Comparison of ENCODE assay signal across 19 cellular contexts in genomic region chr12:111193977-111194702, GRCh38.
A peak's percentile ranks its signal among the peaks of the same experiment; 100 is the strongest.
DNase-seq lines count a peak whose midpoint lies in the region; ATAC-seq, FAIRE-seq and TF ChIP-seq lines count a peak whose summit lies in the region.
"Had no signal": no experiment of that assay in that cellular context is flagged by ENCODE, and none has a peak within 500 bp of the region (broad histone marks: within the 10 kb centered on the region; RNA-seq: fewer than 3 reads in every experiment).

No MANE protein-coding gene starts in this region.

- H3K9me2 ChIP-seq in GM23338 (ENCODE audit: insufficient read depth) = no peaks in the 10 kb centered on the region

- no peaks in the 10 kb centered on the region for H3K36me3 ChIP-seq in GM23338 (ENCODE audit: insufficient read depth)
- H3K36me3 ChIP-seq in K562 (ENCODE audit: control insufficient read depth, insufficient read depth, low read length) = no peaks in the 10 kb centered on the region
- H3K36me3 ChIP-seq in HepG2 (replicated peaks in 1 of 2; ENCODE audit: control insufficient read depth in 1 of 2, insufficient read depth in 2 of 2, low read length in 2 of 2) = no peaks in the 10 kb centered on the region
- no peaks in the 10 kb centered on the region for H3K36me3 ChIP-seq in right atrium auricular region
- H3K36me3 ChIP-seq: BLaER1 treated with 17β-estradiol and CSF1 and Interleukin-3, amounts not matched to agents 10 nM and 100 nM; HAP-1 had no signal

- TF ChIP-seq CTCF in GM23338 (conservative IDR thresholded peaks at IDR 0.05; ENCODE audit: low read depth in 2 of 2) (no peak), K562 (IDR thresholded peaks at IDR 0.05 in 2 of 3, conservative IDR thresholded peaks at IDR 0.05 in 1 of 3; ENCODE audit: insufficient read depth in 2 of 3, low read depth in 1 of 3, low read length in 3 of 3) (no peak), HepG2 (CRISPR knock-in tag; IDR thresholded peaks at IDR 0.05) (no peak), right atrium auricular region (IDR thresholded peaks at IDR 0.05) (no peak)

- H3K4me3 ChIP-seq in GM23338 = no peak overlapping the region
- no peak overlapping the region for H3K4me3 ChIP-seq in K562
- H3K4me3 ChIP-seq in HepG2 (replicated peaks in 1 of 3; ENCODE audit: insufficient read depth in 1 of 3, low read depth in 2 of 3, low read length in 3 of 3) = no peak overlapping the region
- H3K4me3 ChIP-seq in right atrium auricular region = no peak overlapping the region
- H3K4me3 ChIP-seq: BLaER1 treated with 17β-estradiol and CSF1 and Interleukin-3, amounts not matched to agents 10 nM and 100 nM; HAP-1 had no signal

- no peak overlapping the region for H3K4me3 Mint-ChIP-seq in GM23338
- H3K4me3 Mint-ChIP-seq: B cell; CD8-positive, alpha-beta T cell had no signal

- H3K4me2 ChIP-seq in GM23338 (0 out of 2 replicates have a peak overlapping the region, but pooled peaks have one; percentile 55), K562 (ENCODE audit: insufficient read depth, low read length) (no peak overlapping the region), HepG2 (ENCODE audit: low read depth, low read length) (no peak overlapping the region)
- H3K4me2 ChIP-seq: BLaER1 treated with 17β-estradiol and CSF1 and Interleukin-3, amounts not matched to agents 10 nM and 100 nM had no signal

- peaks cover 6% of the 10 kb centered on the region for H3K27me3 Mint-ChIP-seq in GM23338 (ENCODE audit: insufficient read depth, low read depth, poor library complexity)

- no peaks in the 10 kb centered on the region for H3K9me3 Mint-ChIP-seq in GM23338
- H3K9me3 Mint-ChIP-seq: CD8-positive, alpha-beta T cell had no signal

- CTCF ChIA-PET in K562 (lab: Yijun Ruan, JAX; ENCODE audit: low intra/inter-chr PET ratio) = no interaction called here
- CTCF ChIA-PET in HepG2 (lab: Yijun Ruan, JAX; ENCODE audit: low intra/inter-chr PET ratio, low total read pairs) = no interaction called here

- no peaks in the 10 kb centered on the region for H3F3A ChIP-seq in GM23338 (replicated peaks; ENCODE audit: low read depth)

- peaks cover 36% of the 10 kb centered on the region for H3K4me1 Mint-ChIP-seq in GM23338
- H3K4me1 Mint-ChIP-seq: B cell had no signal

- WGBS in K562 (ENCODE audit: insufficient coverage, low coverage, missing lambda C conversion rate) = 6% methylated on average over 15 of the region's 15 CpGs
- WGBS in HepG2 (ENCODE audit: low lambda C conversion rate) = 24% methylated on average over 10 of the region's 15 CpGs

- H3K9ac ChIP-seq in K562 (ENCODE audit: insufficient read depth in 1 of 2, low read depth in 2 of 2, low read length in 2 of 2) (no peak overlapping the region), HepG2 (ENCODE audit: insufficient read depth, low read depth, low read length) (no peak overlapping the region)
- H3K9ac ChIP-seq: BLaER1 treated with 17β-estradiol and CSF1 and Interleukin-3, amounts not matched to agents 10 nM and 100 nM had no signal

- H3K27me3 ChIP-seq in GM23338 (ENCODE audit: insufficient read depth) (no peaks in the 10 kb centered on the region), K562 (ENCODE audit: control insufficient read depth in 2 of 2, insufficient read depth in 2 of 2, low read length in 2 of 2) (peaks cover 15 to 67% of the 10 kb centered on the region in 2 experiments; a peak in 4 of 5 replicates), HepG2 (ENCODE audit: control insufficient read depth in 1 of 2, insufficient read depth in 2 of 2, low read length in 2 of 2) (peaks cover 2 to 35% of the 10 kb centered on the region in 2 experiments; a peak in 4 of 5 replicates), right atrium auricular region (no peaks in the 10 kb centered on the region)
- H3K27me3 ChIP-seq: BLaER1 treated with 17β-estradiol and CSF1 and Interleukin-3, amounts not matched to agents 10 nM and 100 nM had no signal

- no peaks in the 10 kb centered on the region for H3K9me1 ChIP-seq in K562 (ENCODE audit: control insufficient read depth, insufficient read depth, low read length)

- BruUV-seq in K562 (replicated peaks; lab: Mats Ljungman, UMichigan) = no TSS peak
- BruUV-seq in HepG2 (replicated peaks; lab: Mats Ljungman, UMichigan) = no TSS peak

- no peak for FAIRE-seq in K562 (lab: Jason Lieb, UNC)
- no peak for FAIRE-seq in HepG2 (lab: Jason Lieb, UNC)

- TF ChIP-seq POLR2A in K562 (conservative IDR thresholded peaks at IDR 0.05) (no peak), HepG2 (IDR thresholded peaks at IDR 0.05; ENCODE audit: insufficient read depth in 1 of 2, low read depth in 2 of 2, low read length in 2 of 2) (no peak)

- no peaks in the 10 kb centered on the region for H3K36me3 Mint-ChIP-seq in GM23338 (ENCODE audit: low read depth)
- H3K36me3 Mint-ChIP-seq: CD8-positive, alpha-beta T cell had no signal

- H3K79me2 ChIP-seq in GM23338 (replicated peaks; ENCODE audit: insufficient read depth) = no peaks in the 10 kb centered on the region
- no peaks in the 10 kb centered on the region for H3K79me2 ChIP-seq in K562 (ENCODE audit: control insufficient read depth, insufficient read depth, low read length)
- no peaks in the 10 kb centered on the region for H3K79me2 ChIP-seq in HepG2 (ENCODE audit: insufficient read depth, low read length)

- H3K9me3 ChIP-seq in K562 (replicated peaks; ENCODE audit: control insufficient read depth, insufficient read depth, low read depth, low read length) = no peaks in the 10 kb centered on the region
- H3K9me3 ChIP-seq in HepG2 (ENCODE audit: low read length) = no peaks in the 10 kb centered on the region
- H3K9me3 ChIP-seq in right atrium auricular region = peaks cover 0 to 4% of the 10 kb centered on the region in 2 donors
- H3K9me3 ChIP-seq: HAP-1 had no signal

- POLR2A ChIA-PET in K562 (lab: Yijun Ruan, JAX) = interaction anchor here (1.1 kb wide), 1 partner anchor 13 kb away, joined by 3 read pairs; no protein-coding TSS in a partner anchor
- POLR2A ChIA-PET in HepG2 (lab: Yijun Ruan, JAX) = no interaction called here

- TF ChIP-seq EP300 in K562 (IDR thresholded peaks at IDR 0.05; ENCODE audit: low read length) (no peak), HepG2 (IDR thresholded peaks at IDR 0.05; ENCODE audit: low read depth in 2 of 2, low read length in 2 of 2) (no peak), HepG2 (CRISPR knock-in tag; IDR thresholded peaks at IDR 0.05; ENCODE audit: borderline replicate concordance) (no peak)

- ATAC-seq in GM23338 (peak; percentile 28), K562 (no peak), HepG2 (no peak), HG03469 (IDR thresholded peaks at IDR 0.05; ENCODE audit: unreplicated experiment) (no peak), HG03439 (IDR thresholded peaks at IDR 0.05; ENCODE audit: unreplicated experiment) (no peak)
- ATAC-seq: CD8-positive, alpha-beta T cell had no signal

- H3K4me1 ChIP-seq in GM23338 (ENCODE audit: insufficient read depth) = peaks cover 22% of the 10 kb centered on the region
- no peaks in the 10 kb centered on the region for H3K4me1 ChIP-seq in K562 (replicated peaks in 1 of 2; ENCODE audit: control insufficient read depth in 2 of 2, insufficient read depth in 2 of 2, low read length in 2 of 2)
- H3K4me1 ChIP-seq in HepG2 (ENCODE audit: insufficient read depth, low read length) = no peaks in the 10 kb centered on the region
- H3K4me1 ChIP-seq in right atrium auricular region = no peaks in the 10 kb centered on the region
- H3K4me1 ChIP-seq: HAP-1 had no signal

- H4K20me1 ChIP-seq in GM23338 (replicated peaks; ENCODE audit: insufficient read depth) (no peaks in the 10 kb centered on the region; the same call in 1 of the 2 replicates), K562 (replicated peaks; ENCODE audit: control insufficient read depth, insufficient read depth, low read length) (0 out of 2 replicates have a peak, but pooled peaks cover 8% of the 10 kb centered on the region), HepG2 (ENCODE audit: insufficient read depth, low read length) (no peaks in the 10 kb centered on the region)
- H4K20me1 ChIP-seq: BLaER1 treated with 17β-estradiol and CSF1 and Interleukin-3, amounts not matched to agents 10 nM and 100 nM had no signal

- H3K27ac Mint-ChIP-seq in GM23338 = no peak overlapping the region
- H3K27ac Mint-ChIP-seq: B cell; CD8-positive, alpha-beta T cell had no signal

- in situ Hi-C loops in K562 (cut with MboI) (no loop called here), HepG2 (cut with HindIII; ENCODE audit: extremely low pct_ligation_motif_present, low pct_unique_long_range_greater_than_20kb) (no loop called here)

- no peak for TF ChIP-seq RAD21 in K562 (CRISPR knock-in tag; conservative IDR thresholded peaks at IDR 0.05 in 1 of 2, IDR thresholded peaks at IDR 0.05 in 1 of 2)
- TF ChIP-seq RAD21 in HepG2 (CRISPR knock-in tag; IDR thresholded peaks at IDR 0.05) = no peak

- H3K27ac ChIP-seq in GM23338 (ENCODE audit: low read depth) = no peak overlapping the region
- H3K27ac ChIP-seq in K562 (ENCODE audit: extremely low read depth, low read depth, low read length) = no peak overlapping the region
- H3K27ac ChIP-seq in HepG2 (ENCODE audit: extremely low read length, insufficient read depth, low read length) = no peak overlapping the region
- no peak overlapping the region for H3K27ac ChIP-seq in right atrium auricular region
- H3K27ac ChIP-seq: BLaER1 treated with 17β-estradiol and CSF1 and Interleukin-3, amounts not matched to agents 10 nM and 100 nM; HL-60 had no signal

- no peak for DNase-seq in GM23338 (ENCODE audit: low spot score)
- DNase-seq in K562 (ENCODE audit: extremely low read depth in 1 of 4, low spot score in 3 of 4) = no peak
- no peak for DNase-seq in HepG2 (ENCODE audit: low spot score)
- DNase-seq in NOMO-1 treated with DMSO at 0.1 percent for 48 hours (lab: John Stamatoyannopoulos, UW; ENCODE audit: unreplicated experiment) = no peak
- DNase-seq in right atrium auricular region (ENCODE audit: low spot score) = no peak
- DNase-seq: 8988T; Calu3; CD8-positive, alpha-beta T cell; DMS79 treated with DMSO at 0.1 percent for 48 hours; GF-D8; GOT3; IMR-90; KBM-7 had no signal

- intact Hi-C loops in K562 (cut with micrococcal nuclease) = no loop called here
- intact Hi-C loops in HepG2 (cut with micrococcal nuclease; ENCODE audit: unreplicated experiment) = no loop called here

- no peak overlapping the region for H2AFZ ChIP-seq in GM23338
- H2AFZ ChIP-seq in K562 (ENCODE audit: low read depth, low read length) = no peak overlapping the region
- no peak overlapping the region for H2AFZ ChIP-seq in HepG2 (ENCODE audit: low read length)

TF ChIP-seq in GM23338, 12 proteins besides CTCF, POLR2A, EP300 and RAD21 (continues in another document):
- no peak for TF ChIP-seq ZNF331 (CRISPR knock-in tag; IDR thresholded peaks at IDR 0.05; ENCODE audit: low read depth)
- TF ChIP-seq POLR2AphosphoS5 (IDR thresholded peaks at IDR 0.05; ENCODE audit: low read depth) = no peak
- no peak for TF ChIP-seq NANOG (IDR thresholded peaks at IDR 0.05; ENCODE audit: borderline replicate concordance)

TF ChIP-seq in K562, 482 proteins besides CTCF, POLR2A, EP300 and RAD21 (continues in another document):
- no peak for TF ChIP-seq KDM5B (IDR thresholded peaks at IDR 0.05; ENCODE audit: insufficient replicate concordance, low read depth, low read length)
- no peak for TF ChIP-seq MTA2 (IDR thresholded peaks at IDR 0.05; ENCODE audit: low read depth)
- TF ChIP-seq BCOR (IDR thresholded peaks at IDR 0.05) = peak; percentile 55

TF ChIP-seq in HepG2, 621 proteins besides CTCF, POLR2A, EP300 and RAD21:
- TF ChIP-seq ATF7-NPFF (CRISPR knock-in tag; IDR thresholded peaks at IDR 0.05; ENCODE audit: low read depth) (no peak), ZNF768 (CRISPR knock-in tag; IDR thresholded peaks at IDR 0.05) (peak; percentile 88)
